25 cellular contexts compared by ENCODE assay signal in the genomic region with DNA sequence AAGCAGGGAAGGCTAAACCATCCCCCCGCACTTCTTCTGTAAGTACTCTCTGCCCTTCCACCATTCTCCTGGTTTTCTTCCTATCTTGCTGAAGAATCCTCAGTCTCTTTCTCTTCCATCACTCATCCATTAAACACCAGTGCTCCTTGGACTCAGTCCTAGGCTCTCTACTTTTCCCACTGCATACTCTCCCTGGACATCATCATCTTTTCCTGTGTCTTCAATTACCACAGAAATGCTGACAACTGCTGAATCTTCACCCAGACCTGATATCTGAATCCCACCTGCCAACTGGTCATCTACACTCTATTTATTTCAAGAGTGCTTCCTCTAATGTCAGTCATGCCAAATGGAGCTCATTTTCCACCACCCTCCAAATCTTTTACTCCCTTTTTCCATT. TPM values are rescaled to one million over a fixed set of nuclear protein-coding genes. Genes with fewer than 3 reads are reported as not detected.
A peak's percentile ranks its signal among the peaks of the same experiment; 100 is the strongest.
DNase-seq lines count a peak whose midpoint lies in the region; ATAC-seq and TF ChIP-seq lines count a peak whose summit lies in the region.
"Had no signal": no experiment of that assay in that cellular context is flagged by ENCODE, and none has a peak within 500 bp of the region (broad histone marks: within the 10 kb centered on the region; RNA-seq: fewer than 3 reads in every experiment).

No MANE protein-coding gene starts in this region.

- peaks cover 21% of the 10 kb centered on the region for H3K4me1 Mint-ChIP-seq in activated T-cell treated with anti-CD3 and anti-CD28 coated beads, Interleukin-2, amount 50 U/mL, for 24 hours (ENCODE audit: low read depth)
- no peaks in the 10 kb centered on the region for H3K4me1 Mint-ChIP-seq in activated T-cell treated with anti-CD3 and anti-CD28 coated beads, Interleukin-2, amount 50 U/mL, for 4 hours (ENCODE audit: low read depth)
- peaks cover 13% of the 10 kb centered on the region for H3K4me1 Mint-ChIP-seq in T-helper 17 cell
- no peaks in the 10 kb centered on the region for H3K4me1 Mint-ChIP-seq in dendritic cell treated with granulocyte-macrophage colony-stimulating factor and Interleukin-4, amounts not matched to agents 40 ng/mL and 50 ng/mL, for 4 days (ENCODE audit: low read depth)
- H3K4me1 Mint-ChIP-seq: H9, nephron had no signal

- peaks cover 0 to 84% of the 10 kb centered on the region in 2 donors for H3K36me3 ChIP-seq in gastrocnemius medialis
- no peaks in the 10 kb centered on the region for H3K36me3 ChIP-seq in testis (ENCODE audit: low read depth, missing control alignments)

- H3K4me1 ChIP-seq in gastrocnemius medialis (peaks cover 0 to 7% of the 10 kb centered on the region in 2 donors), testis (no peaks in the 10 kb centered on the region)
- H3K4me1 ChIP-seq: BLaER1 treated with 17β-estradiol and CSF1 and Interleukin-3, amounts not matched to agents 10 nM and 100 nM; esophagus squamous epithelium; sigmoid colon; upper lobe of right lung had no signal

- H3K4me3 Mint-ChIP-seq in activated T-cell treated with anti-CD3 and anti-CD28 coated beads, Interleukin-2, amount 50 U/mL, for 24 hours: no peak overlapping the region
- no peak overlapping the region for H3K4me3 Mint-ChIP-seq in activated T-cell treated with anti-CD3 and anti-CD28 coated beads, Interleukin-2, amount 50 U/mL, for 4 hours
- no peak overlapping the region for H3K4me3 Mint-ChIP-seq in T-helper 17 cell
- no peak overlapping the region for H3K4me3 Mint-ChIP-seq in dendritic cell treated with granulocyte-macrophage colony-stimulating factor and Interleukin-4, amounts not matched to agents 40 ng/mL and 50 ng/mL, for 4 days
- H3K4me3 Mint-ChIP-seq: H9, nephron had no signal

- DNase-seq in activated T-cell treated with anti-CD3 and anti-CD28 coated beads, Interleukin-2, amount 50 U/mL, for 24 hours: no peak
- no peak for DNase-seq in activated T-cell treated with anti-CD3 and anti-CD28 coated beads, Interleukin-2, amount 50 U/mL, for 4 hours
- DNase-seq in T-helper 17 cell: no peak
- DNase-seq in gastrocnemius medialis: no peak
- DNase-seq in GM19238 (ENCODE audit: insufficient read length, low spot score): no peak
- DNase-seq in testis: no peak
- no peak for DNase-seq in Kasumi-1 (lab: John Stamatoyannopoulos, UW)
- DNase-seq: activated effector memory CD4-positive, alpha-beta T cell treated with Interleukin-2 at 50 U/mL for 16 hours; esophagus squamous epithelium; H9; Karpas-422; mesendoderm; MV-4-11; NCI-H2171; NCI-H510A treated with DMSO at 0.1 percent for 48 hours; NK-92 treated with Interleukin-12 subunit alpha and Interleukin-12 subunit beta, amount 100 ng/mL, for 24 hours; SHP77; sigmoid colon; upper lobe of right lung had no signal

- H3K36me3 Mint-ChIP-seq in activated T-cell treated with anti-CD3 and anti-CD28 coated beads, Interleukin-2, amount 50 U/mL, for 24 hours (ENCODE audit: low read depth): peaks cover 90% of the 10 kb centered on the region
- H3K36me3 Mint-ChIP-seq in activated T-cell treated with anti-CD3 and anti-CD28 coated beads, Interleukin-2, amount 50 U/mL, for 4 hours (ENCODE audit: insufficient read depth): peaks cover 40% of the 10 kb centered on the region
- H3K36me3 Mint-ChIP-seq in T-helper 17 cell (ENCODE audit: low read depth): peaks cover 15% of the 10 kb centered on the region
- peaks cover 99% of the 10 kb centered on the region for H3K36me3 Mint-ChIP-seq in dendritic cell treated with granulocyte-macrophage colony-stimulating factor and Interleukin-4, amounts not matched to agents 40 ng/mL and 50 ng/mL, for 4 days (ENCODE audit: low read depth)

- in situ Hi-C loops in gastrocnemius medialis (cut with MboI; ENCODE audit: low sequenced_read_pairs in 4 of 4): no loop called here

- no peak overlapping the region for H3K4me3 ChIP-seq in gastrocnemius medialis
- no peak overlapping the region for H3K4me3 ChIP-seq in testis
- H3K4me3 ChIP-seq: BLaER1 treated with 17β-estradiol and CSF1 and Interleukin-3, amounts not matched to agents 10 nM and 100 nM; esophagus squamous epithelium; hepatocyte; sigmoid colon; upper lobe of right lung had no signal

- no peaks in the 10 kb centered on the region for H3K27me3 Mint-ChIP-seq in activated T-cell treated with anti-CD3 and anti-CD28 coated beads, Interleukin-2, amount 50 U/mL, for 24 hours
- H3K27me3 Mint-ChIP-seq in activated T-cell treated with anti-CD3 and anti-CD28 coated beads, Interleukin-2, amount 50 U/mL, for 4 hours (ENCODE audit: low read depth): no peaks in the 10 kb centered on the region
- H3K27me3 Mint-ChIP-seq in T-helper 17 cell: no peaks in the 10 kb centered on the region
- no peaks in the 10 kb centered on the region for H3K27me3 Mint-ChIP-seq in dendritic cell treated with granulocyte-macrophage colony-stimulating factor and Interleukin-4, amounts not matched to agents 40 ng/mL and 50 ng/mL, for 4 days

- TF ChIP-seq CTCF in gastrocnemius medialis (IDR thresholded peaks at IDR 0.05 in 4 of 5, conservative IDR thresholded peaks at IDR 0.05 in 1 of 5): no peak
- no peak for TF ChIP-seq CTCF in testis (IDR thresholded peaks at IDR 0.05)

- peak overlapping the region; percentile 42 for H3K27ac Mint-ChIP-seq in activated T-cell treated with anti-CD3 and anti-CD28 coated beads, Interleukin-2, amount 50 U/mL, for 24 hours
- H3K27ac Mint-ChIP-seq in T-helper 17 cell: peak overlapping the region; percentile 89
- peak overlapping the region; percentile 14 for H3K27ac Mint-ChIP-seq in dendritic cell treated with granulocyte-macrophage colony-stimulating factor and Interleukin-4, amounts not matched to agents 40 ng/mL and 50 ng/mL, for 4 days
- H3K27ac Mint-ChIP-seq: nephron had no signal

- no peaks in the 10 kb centered on the region for H3K9me3 Mint-ChIP-seq in activated T-cell treated with anti-CD3 and anti-CD28 coated beads, Interleukin-2, amount 50 U/mL, for 24 hours
- H3K9me3 Mint-ChIP-seq in activated T-cell treated with anti-CD3 and anti-CD28 coated beads, Interleukin-2, amount 50 U/mL, for 4 hours: no peaks in the 10 kb centered on the region
- no peaks in the 10 kb centered on the region for H3K9me3 Mint-ChIP-seq in dendritic cell treated with granulocyte-macrophage colony-stimulating factor and Interleukin-4, amounts not matched to agents 40 ng/mL and 50 ng/mL, for 4 days
- H3K9me3 Mint-ChIP-seq: H9, nephron had no signal

- no peak for ATAC-seq in activated T-cell treated with anti-CD3 and anti-CD28 coated beads, Interleukin-2, amount 50 U/mL, for 4 hours
- ATAC-seq in T-helper 17 cell (no peak), gastrocnemius medialis (peak in 1 of 2 donors; percentile 26)
- ATAC-seq: activated CD4-positive, CD25-positive, alpha-beta regulatory T cell treated with anti-CD3 and anti-CD28 coated beads, Interleukin-2, amount 50 U/mL, for 24 hours; left lobe of liver; upper lobe of right lung had no signal

- WGBS in testis, 2 donors: 70 to 76% methylated on average over 1 of the region's 1 CpG

- intact Hi-C loops in dendritic cell treated with granulocyte-macrophage colony-stimulating factor and Interleukin-4, amounts not matched to agents 40 ng/mL and 50 ng/mL, for 4 days (cut with micrococcal nuclease): no loop called here
- intact Hi-C loops in gastrocnemius medialis (cut with DNase I; ENCODE audit: low total_unique reads): no loop called here
- intact Hi-C loops in testis (cut with DNase I; ENCODE audit: low total_unique reads): no loop called here

- peak overlapping the region; percentile 5 to 43 (median 35) for H3K27ac ChIP-seq in gastrocnemius medialis
- no peak overlapping the region for H3K27ac ChIP-seq in testis
- H3K27ac ChIP-seq: BLaER1 treated with 17β-estradiol and CSF1 and Interleukin-3, amounts not matched to agents 10 nM and 100 nM; esophagus squamous epithelium; hepatocyte; sigmoid colon; upper lobe of right lung had no signal

- TF ChIP-seq POLR2A in gastrocnemius medialis (IDR thresholded peaks at IDR 0.05): no peak
- TF ChIP-seq POLR2A in testis (IDR thresholded peaks at IDR 0.05): no peak

- no peaks in the 10 kb centered on the region for H3K27me3 ChIP-seq in gastrocnemius medialis
- H3K27me3 ChIP-seq in testis: no peaks in the 10 kb centered on the region
- H3K27me3 ChIP-seq: BLaER1 treated with 17β-estradiol and CSF1 and Interleukin-3, amounts not matched to agents 10 nM and 100 nM; esophagus squamous epithelium; hepatocyte; sigmoid colon; upper lobe of right lung had no signal

- H3K9me3 ChIP-seq in T-helper 17 cell (ENCODE audit: control insufficient read depth, low read length, poor library complexity, severe bottlenecking) (no peaks in the 10 kb centered on the region), gastrocnemius medialis (no peaks in the 10 kb centered on the region), testis (no peaks in the 10 kb centered on the region)
- H3K9me3 ChIP-seq: BLaER1 treated with 17β-estradiol and CSF1 and Interleukin-3, amounts not matched to agents 10 nM and 100 nM; esophagus squamous epithelium; sigmoid colon; upper lobe of right lung had no signal

RNA-seq across cellular contexts. Expression of gene ARL6IP1, which starts 53.8 kb away (rescaled TPM):
- total RNA-seq in activated T-cell treated with anti-CD3 and anti-CD28 coated beads, Interleukin-2, amount 50 U/mL, for 4 hours: 10 to 100 TPM; 49.1 to 60.6 (median 51.9) TPM
- total RNA-seq in T-helper 17 cell (100 to 1,000 TPM in 1 of 2 donors, 10 to 100 TPM in 1; 99.5 to 104 TPM), gastrocnemius medialis (10 to 100 TPM; 25.2 to 40.5 (median 37.5) TPM), testis (100 to 1,000 TPM; 392 TPM)
- 219 TPM for polyA plus RNA-seq in testis (ENCODE audit: insufficient read depth, low read depth, low replicate concordance)

Comparison
In these comparisons a context has a peak if more than half of its experiments do, and no peak if none do; other contexts are left out.
1. H3K27ac Mint-ChIP-seq: peak in every context shown above with its lines; median percentile 89 in T-helper 17 cell; 42 in activated T-cell treated with anti-CD3 and anti-CD28 coated beads, Interleukin-2, amount 50 U/mL, for 24 hours; 14 in dendritic cell treated with granulocyte-macrophage colony-stimulating factor and Interleukin-4, amounts not matched to agents 40 ng/mL and 50 ng/mL, for 4 days.
2. H3K27ac ChIP-seq: peak in gastrocnemius medialis (4 of 4); none in testis (0 of 2).